1 cellular context compared by ENCODE assay signal in genomic region chr15:74954515-74954914, GRCh38.
TF ChIP-seq lines count a peak whose summit lies in the region.

No MANE protein-coding gene starts in this region.

TF ChIP-seq in K562, 482 proteins besides CTCF, POLR2A, EP300 and RAD21 (continued from another document and continues in another):
- TF ChIP-seq SMARCC2 (IDR thresholded peaks at IDR 0.05; ENCODE audit: low read depth) (peak; percentile 97), ZNF507 (tag; conservative IDR thresholded peaks at IDR 0.05) (no peak), MCM3 (IDR thresholded peaks at IDR 0.05) (no peak), ZNF444 (CRISPR knock-in tag; IDR thresholded peaks at IDR 0.05) (peak; percentile 68; the same call in 1 of the 2 replicates), ZC3H8 (IDR thresholded peaks at IDR 0.05) (no peak), ZNF717 (CRISPR knock-in tag; IDR thresholded peaks at IDR 0.05) (no peak), PML (IDR thresholded peaks at IDR 0.05; ENCODE audit: low read length) (peak; percentile 98), SMARCA5 (IDR thresholded peaks at IDR 0.05) (no peak), FOXK1 (CRISPR knock-in tag; IDR thresholded peaks at IDR 0.05; ENCODE audit: borderline replicate concordance) (no peak), E2F8 (IDR thresholded peaks at IDR 0.05; ENCODE audit: low read depth, partially characterized antibody) (peak; percentile 54), BCOR (IDR thresholded peaks at IDR 0.05) (peak; percentile 97), TCF15 (CRISPR knock-in tag; IDR thresholded peaks at IDR 0.05) (no peak), CEBPB (tag; IDR thresholded peaks at IDR 0.05) (no peak), PHF20 (IDR thresholded peaks at IDR 0.05; ENCODE audit: partially characterized antibody) (no peak), DMBX1 (CRISPR knock-in tag; IDR thresholded peaks at IDR 0.05; ENCODE audit: borderline replicate concordance) (peak; percentile 96), ZNF23 (CRISPR knock-in tag; IDR thresholded peaks at IDR 0.05) (peak; percentile 58; the same call in 1 of the 2 replicates), NCOA4 (IDR thresholded peaks at IDR 0.05; ENCODE audit: partially characterized antibody) (no peak), TBL1XR1 (IDR thresholded peaks at IDR 0.05; ENCODE audit: low read length in 2 of 2) (peak; percentile 75 to 98; a peak in 3 of 4 replicates), ZNF766 (CRISPR knock-in tag; conservative IDR thresholded peaks at IDR 0.05) (peak; percentile 94), ATF2 (CRISPR knock-in tag; IDR thresholded peaks at IDR 0.05) (no peak), ZC3H11A (IDR thresholded peaks at IDR 0.05; ENCODE audit: low read depth, low read length) (no peak), TSHZ1 (CRISPR knock-in tag; IDR thresholded peaks at IDR 0.05) (no peak), ZNF644 (tag; IDR thresholded peaks at IDR 0.05; ENCODE audit: low read depth) (peak; percentile 95), ZNF518B (CRISPR knock-in tag; IDR thresholded peaks at IDR 0.05) (no peak), EGR1 (conservative IDR thresholded peaks at IDR 0.05) (peak; percentile 62), THRAP3 (IDR thresholded peaks at IDR 0.05; ENCODE audit: borderline replicate concordance) (no peak), ZNF146 (CRISPR knock-in tag; IDR thresholded peaks at IDR 0.05; ENCODE audit: unreplicated experiment) (no peak), CHD2 (IDR thresholded peaks at IDR 0.05; ENCODE audit: low read depth, low read length) (no peak), ASH1L (IDR thresholded peaks at IDR 0.05; ENCODE audit: borderline replicate concordance, low read depth, partially characterized antibody) (no peak), ZNF232 (CRISPR knock-in tag; IDR thresholded peaks at IDR 0.05) (no peak), ZMIZ1 (IDR thresholded peaks at IDR 0.05; ENCODE audit: low read depth in 2 of 2, low read length in 2 of 2) (peak in 1 of 2 experiments; percentile 97; a peak in 2 of 4 replicates), NFE2 (IDR thresholded peaks at IDR 0.05; ENCODE audit: low read depth) (no peak), ZNF311 (CRISPR knock-in tag; IDR thresholded peaks at IDR 0.05) (peak; percentile 76; the same call in 1 of the 2 replicates), CREB1 (IDR thresholded peaks at IDR 0.05) (peak; percentile 68; the same call in 1 of the 2 replicates), CREB1 (CRISPR knock-in tag; IDR thresholded peaks at IDR 0.05) (no peak), MTA1 (IDR thresholded peaks at IDR 0.05; ENCODE audit: borderline replicate concordance) (peak; percentile 78; the same call in 1 of the 2 replicates), ELF2 (CRISPR knock-in tag; IDR thresholded peaks at IDR 0.05) (no peak)
- TF ChIP-seq, protein P1, sequence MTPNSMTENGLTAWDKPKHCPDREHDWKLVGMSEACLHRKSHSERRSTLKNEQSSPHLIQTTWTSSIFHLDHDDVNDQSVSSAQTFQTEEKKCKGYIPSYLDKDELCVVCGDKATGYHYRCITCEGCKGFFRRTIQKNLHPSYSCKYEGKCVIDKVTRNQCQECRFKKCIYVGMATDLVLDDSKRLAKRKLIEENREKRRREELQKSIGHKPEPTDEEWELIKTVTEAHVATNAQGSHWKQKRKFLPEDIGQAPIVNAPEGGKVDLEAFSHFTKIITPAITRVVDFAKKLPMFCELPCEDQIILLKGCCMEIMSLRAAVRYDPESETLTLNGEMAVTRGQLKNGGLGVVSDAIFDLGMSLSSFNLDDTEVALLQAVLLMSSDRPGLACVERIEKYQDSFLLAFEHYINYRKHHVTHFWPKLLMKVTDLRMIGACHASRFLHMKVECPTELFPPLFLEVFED (CRISPR knock-in tag; conservative IDR thresholded peaks at IDR 0.05) = no peak; the same call in 1 of the 2 replicates
- TF ChIP-seq, protein P2, sequence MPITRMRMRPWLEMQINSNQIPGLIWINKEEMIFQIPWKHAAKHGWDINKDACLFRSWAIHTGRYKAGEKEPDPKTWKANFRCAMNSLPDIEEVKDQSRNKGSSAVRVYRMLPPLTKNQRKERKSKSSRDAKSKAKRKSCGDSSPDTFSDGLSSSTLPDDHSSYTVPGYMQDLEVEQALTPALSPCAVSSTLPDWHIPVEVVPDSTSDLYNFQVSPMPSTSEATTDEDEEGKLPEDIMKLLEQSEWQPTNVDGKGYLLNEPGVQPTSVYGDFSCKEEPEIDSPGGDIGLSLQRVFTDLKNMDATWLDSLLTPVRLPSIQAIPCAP (CRISPR knock-in tag; IDR thresholded peaks at IDR 0.05; ENCODE audit: borderline replicate concordance) = no peak
- TF ChIP-seq, protein P3, sequence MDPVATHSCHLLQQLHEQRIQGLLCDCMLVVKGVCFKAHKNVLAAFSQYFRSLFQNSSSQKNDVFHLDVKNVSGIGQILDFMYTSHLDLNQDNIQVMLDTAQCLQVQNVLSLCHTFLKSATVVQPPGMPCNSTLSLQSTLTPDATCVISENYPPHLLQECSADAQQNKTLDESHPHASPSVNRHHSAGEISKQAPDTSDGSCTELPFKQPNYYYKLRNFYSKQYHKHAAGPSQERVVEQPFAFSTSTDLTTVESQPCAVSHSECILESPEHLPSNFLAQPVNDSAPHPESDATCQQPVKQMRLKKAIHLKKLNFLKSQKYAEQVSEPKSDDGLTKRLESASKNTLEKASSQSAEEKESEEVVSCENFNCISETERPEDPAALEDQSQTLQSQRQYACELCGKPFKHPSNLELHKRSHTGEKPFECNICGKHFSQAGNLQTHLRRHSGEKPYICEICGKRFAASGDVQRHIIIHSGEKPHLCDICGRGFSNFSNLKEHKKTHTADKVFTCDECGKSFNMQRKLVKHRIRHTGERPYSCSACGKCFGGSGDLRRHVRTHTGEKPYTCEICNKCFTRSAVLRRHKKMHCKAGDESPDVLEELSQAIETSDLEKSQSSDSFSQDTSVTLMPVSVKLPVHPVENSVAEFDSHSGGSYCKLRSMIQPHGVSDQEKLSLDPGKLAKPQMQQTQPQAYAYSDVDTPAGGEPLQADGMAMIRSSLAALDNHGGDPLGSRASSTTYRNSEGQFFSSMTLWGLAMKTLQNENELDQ (CRISPR knock-in tag; IDR thresholded peaks at IDR 0.05; ENCODE audit: borderline replicate concordance) = no peak
- TF ChIP-seq, protein P4, sequence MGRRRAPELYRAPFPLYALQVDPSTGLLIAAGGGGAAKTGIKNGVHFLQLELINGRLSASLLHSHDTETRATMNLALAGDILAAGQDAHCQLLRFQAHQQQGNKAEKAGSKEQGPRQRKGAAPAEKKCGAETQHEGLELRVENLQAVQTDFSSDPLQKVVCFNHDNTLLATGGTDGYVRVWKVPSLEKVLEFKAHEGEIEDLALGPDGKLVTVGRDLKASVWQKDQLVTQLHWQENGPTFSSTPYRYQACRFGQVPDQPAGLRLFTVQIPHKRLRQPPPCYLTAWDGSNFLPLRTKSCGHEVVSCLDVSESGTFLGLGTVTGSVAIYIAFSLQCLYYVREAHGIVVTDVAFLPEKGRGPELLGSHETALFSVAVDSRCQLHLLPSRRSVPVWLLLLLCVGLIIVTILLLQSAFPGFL (CRISPR knock-in tag; IDR thresholded peaks at IDR 0.05) = no peak
